Comparison of ENCODE assay signal across 19 cellular contexts in genomic region chr7:158582089-158582456, GRCh38. TPM values are rescaled to one million over a fixed set of nuclear protein-coding genes. Genes with fewer than 3 reads are reported as not detected.
DNase-seq lines count a peak whose midpoint lies in the region; ATAC-seq and TF ChIP-seq lines count a peak whose summit lies in the region.
"Had no signal": no experiment of that assay in that cellular context is flagged by ENCODE, and none has a peak within 500 bp of the region (broad histone marks: within the 10 kb centered on the region; RNA-seq: fewer than 3 reads in every experiment).

No MANE protein-coding gene starts in this region.

- TF ChIP-seq POLR2A in Peyer's patch (IDR thresholded peaks at IDR 0.05), result no peak

- H3K9me3 ChIP-seq in Peyer's patch, result peaks cover 0 to 7% (median 0%) of the 10 kb centered on the region in 4 donors
- H3K9me3 ChIP-seq in lower lobe of right lung, result peaks cover 12% of the 10 kb centered on the region

- H3K4me1 Mint-ChIP-seq in Calu3 (ENCODE audit: low read depth, unreplicated experiment), result peaks cover 29% of the 10 kb centered on the region
- peaks cover 8 to 10% of the 10 kb centered on the region in 2 donors for H3K4me1 Mint-ChIP-seq in immature natural killer cell
- H3K4me1 Mint-ChIP-seq: activated CD4-positive, alpha-beta T cell treated with anti-CD3 and anti-CD28 coated beads, Interleukin-2, amount 10 ng/mL, durations not matched to agents 24 days and 14 days; endodermal cell had no signal

- H3K9me3 Mint-ChIP-seq in Calu3 (ENCODE audit: low read depth, unreplicated experiment) (no peaks in the 10 kb centered on the region), immature natural killer cell (peaks cover 0 to 12% (median 5%) of the 10 kb centered on the region in 6 donors)

- intact Hi-C loops in Calu3 (cut with micrococcal nuclease; ENCODE audit: unreplicated experiment), result loop anchor here (10.0 kb wide), 1 partner anchor 147 kb away; no protein-coding TSS in a partner anchor
- intact Hi-C loops in lower lobe of right lung (cut with DNase I), result no loop called here

- H3K4me1 ChIP-seq in Peyer's patch (peaks cover 0 to 17% (median 8%) of the 10 kb centered on the region in 4 donors), lower lobe of right lung (peaks cover 15% of the 10 kb centered on the region)

- TF ChIP-seq CTCF in Calu3 (IDR thresholded peaks at IDR 0.05; ENCODE audit: unreplicated experiment), result no peak
- TF ChIP-seq CTCF in Peyer's patch (IDR thresholded peaks at IDR 0.05), result no peak
- no peak for TF ChIP-seq CTCF in lower lobe of right lung (IDR thresholded peaks at IDR 0.05)

- ATAC-seq in lower lobe of right lung (peak in 1 of 2 donors; percentile 16), GM21528 (IDR thresholded peaks at IDR 0.05; ENCODE audit: low FRiP score, unreplicated experiment) (no peak)
- ATAC-seq: activated CD8-positive, alpha-beta memory T cell treated with anti-CD3 and anti-CD28 coated beads, Interleukin-2, amount 10 ng/mL, durations not matched to agents 7 days and 5 days; HCT116 had no signal

- H3K4me3 ChIP-seq in Peyer's patch (no peak overlapping the region), lower lobe of right lung (no peak overlapping the region)
- H3K4me3 ChIP-seq: spleen, tibial nerve had no signal

- peaks cover 20% of the 10 kb centered on the region for H3K27me3 Mint-ChIP-seq in Calu3 (ENCODE audit: unreplicated experiment)
- H3K27me3 Mint-ChIP-seq in immature natural killer cell (ENCODE audit: low read depth in 3 of 3), result peaks cover 22 to 28% (median 24%) of the 10 kb centered on the region in 3 donors

- no peaks in the 10 kb centered on the region for H3K27me3 ChIP-seq in Peyer's patch
- H3K27me3 ChIP-seq in lower lobe of right lung (ENCODE audit: low read depth), result peaks cover 45% of the 10 kb centered on the region

- TSS peak; percentile 84 for BruUV-seq in Calu3 (replicated peaks; lab: Mats Ljungman, UMichigan)

- CTCF ChIA-PET in Calu3 (lab: Charles Lee), result interaction anchor here (0.6 kb wide), 1 partner anchor 82 kb away, joined by 4 read pairs; no protein-coding TSS in a partner anchor

- peak overlapping the region; percentile 91 for H3K27ac Mint-ChIP-seq in Calu3 (ENCODE audit: unreplicated experiment)
- H3K27ac Mint-ChIP-seq in immature natural killer cell, result no peak overlapping the region
- H3K27ac Mint-ChIP-seq: activated CD4-positive, alpha-beta T cell treated with anti-CD3 and anti-CD28 coated beads, Interleukin-2, amount 10 ng/mL, durations not matched to agents 24 days and 14 days; activated CD8-positive, alpha-beta memory T cell treated with anti-CD3 and anti-CD28 coated beads, Interleukin-2, amount 10 ng/mL, durations not matched to agents 7 days and 5 days; activated naive CD8-positive, alpha-beta T cell treated with anti-CD3 and anti-CD28 coated beads for 36 hours; endodermal cell; stimulated activated naive CD8-positive, alpha-beta T cell treated with anti-CD3 and anti-CD28 coated beads, Interleukin-15, Interleukin-2, amounts not matched to agents 100 ng/mL and 50 ng/mL, for 24 hours had no signal

- no peaks in the 10 kb centered on the region for H3K36me3 ChIP-seq in Peyer's patch
- no peaks in the 10 kb centered on the region for H3K36me3 ChIP-seq in lower lobe of right lung
- H3K36me3 ChIP-seq: spleen, tibial nerve had no signal

- peaks cover 10% of the 10 kb centered on the region for H3K36me3 Mint-ChIP-seq in Calu3 (ENCODE audit: insufficient read depth, unreplicated experiment)
- H3K36me3 Mint-ChIP-seq in immature natural killer cell, result no peaks in the 10 kb centered on the region
- H3K36me3 Mint-ChIP-seq: activated CD8-positive, alpha-beta memory T cell treated with anti-CD3 and anti-CD28 coated beads, Interleukin-2, amount 10 ng/mL, durations not matched to agents 7 days and 5 days had no signal

- peak overlapping the region; percentile 45 for H3K4me3 Mint-ChIP-seq in Calu3 (ENCODE audit: low read depth, unreplicated experiment)
- H3K4me3 Mint-ChIP-seq in immature natural killer cell, result no peak overlapping the region
- H3K4me3 Mint-ChIP-seq: activated CD4-positive, alpha-beta T cell treated with anti-CD3 and anti-CD28 coated beads, Interleukin-2, amount 10 ng/mL, durations not matched to agents 24 days and 14 days; activated CD8-positive, alpha-beta memory T cell treated with anti-CD3 and anti-CD28 coated beads, Interleukin-2, amount 10 ng/mL, durations not matched to agents 7 days and 5 days; activated naive CD8-positive, alpha-beta T cell treated with anti-CD3 and anti-CD28 coated beads for 36 hours; endodermal cell; stimulated activated naive CD8-positive, alpha-beta T cell treated with anti-CD3 and anti-CD28 coated beads, Interleukin-15, Interleukin-2, amounts not matched to agents 100 ng/mL and 50 ng/mL, for 24 hours had no signal

- no peak for DNase-seq in Calu3
- peak; percentile 98 for DNase-seq in NCI-H1092 treated with DMSO at 0.1 percent for 48 hours (lab: John Stamatoyannopoulos, UW)
- no peak for DNase-seq in Peyer's patch
- no peak for DNase-seq in lower lobe of right lung
- no peak for DNase-seq in immature natural killer cell
- no peak for DNase-seq in EL
- DNase-seq: activated CD4-positive, alpha-beta T cell treated with anti-CD3 and anti-CD28 coated beads, Interleukin-2, amount 10 ng/mL, durations not matched to agents 24 days and 14 days; activated CD8-positive, alpha-beta memory T cell treated with anti-CD3 and anti-CD28 coated beads, Interleukin-2, amount 10 ng/mL, durations not matched to agents 7 days and 5 days; activated naive CD8-positive, alpha-beta T cell treated with anti-CD3 and anti-CD28 coated beads for 36 hours; endodermal cell; NCI-H524; Right ventricle myocardium superior; spleen; stimulated activated CD4-positive, alpha-beta T cell treated with anti-CD3 and anti-CD28 coated beads, Interleukin-4, amount 100 ng/mL, for 24 hours; T-helper 1 cell had no signal

- H3K27ac ChIP-seq in Peyer's patch (peak overlapping the region in 3 of 4 donors; percentile 27 to 49 (median 45)), lower lobe of right lung (peak overlapping the region; percentile 18)
- H3K27ac ChIP-seq: spleen, tibial nerve had no signal

RNA-seq across cellular contexts. Expression of gene PTPRN2, which starts 5.5 kb away (rescaled TPM):
- total RNA-seq in Calu3 (2022) (1.9 and 2.0 TPM in 2 replicates), Peyer's patch (10 to 100 TPM; 14.9 to 34.3 (median 21.3) TPM), lower lobe of right lung (6.8 TPM)
- 1 to 10 TPM; 1.9 to 3.7 (median 2.2) TPM for polyA plus RNA-seq in immature natural killer cell
